ENCODE assay signal across 8 cellular contexts in the genomic region with DNA sequence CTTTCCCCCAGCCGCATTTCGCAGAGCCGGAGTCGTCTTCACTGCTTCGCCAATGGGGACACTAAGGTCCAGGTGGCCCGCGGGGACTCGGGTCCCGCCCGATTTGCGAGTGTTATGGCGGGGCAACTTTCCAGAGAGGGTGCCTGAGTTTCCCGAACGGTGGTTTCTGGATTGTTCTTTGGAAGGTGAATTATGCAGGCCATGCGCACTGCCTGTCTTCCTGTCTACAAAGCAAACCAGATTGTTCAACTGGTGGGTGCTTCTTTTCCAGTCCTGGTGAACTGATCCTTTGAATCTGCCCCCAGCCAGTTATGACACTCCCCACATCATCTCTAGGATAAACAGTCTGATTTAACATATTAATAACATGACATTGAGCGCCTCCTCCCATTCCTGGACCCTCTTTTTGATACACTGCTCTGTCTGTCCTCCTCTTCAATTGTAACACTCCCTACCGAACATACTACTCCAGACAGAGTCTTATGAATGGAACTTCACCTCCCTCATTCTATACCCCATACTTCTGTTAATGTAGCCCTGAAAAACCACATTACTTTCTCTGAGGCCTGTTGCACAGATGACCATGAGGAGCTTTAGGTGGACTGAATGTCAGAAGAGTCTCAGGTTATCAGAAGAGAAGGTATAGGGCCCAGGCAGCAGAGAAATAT.
A peak's percentile ranks its signal among the peaks of the same experiment; 100 is the strongest.
DNase-seq lines count a peak whose midpoint lies in the region; ATAC-seq and TF ChIP-seq lines count a peak whose summit lies in the region.

No MANE protein-coding gene starts in this region.

- no peak for TF ChIP-seq CTCF in RWPE2 (IDR thresholded peaks at IDR 0.05; ENCODE audit: poor library complexity, severe bottlenecking)
- TF ChIP-seq CTCF in epithelial cell of proximal tubule (conservative IDR thresholded peaks at IDR 0.05; ENCODE audit: low read depth, low read length): no peak
- TF ChIP-seq CTCF in GM13976 (IDR thresholded peaks at IDR 0.05; ENCODE audit: borderline replicate concordance, control extremely low read depth, extremely low read depth, insufficient read depth, missing control alignments): no peak

- POLR2A ChIA-PET in activated CD4-positive, alpha-beta T cell treated with anti-CD3 and anti-CD28 coated beads for 36 hours (lab: Charles Lee): no interaction called here

- H3K36me3 Mint-ChIP-seq in activated CD4-positive, alpha-beta T cell treated with anti-CD3 and anti-CD28 coated beads for 36 hours (ENCODE audit: low read depth): peaks cover 1% of the 10 kb centered on the region

- no peaks in the 10 kb centered on the region for H3K9me3 ChIP-seq in RWPE2 (ENCODE audit: severe bottlenecking)

- no peaks in the 10 kb centered on the region for H3K9me3 Mint-ChIP-seq in activated CD4-positive, alpha-beta T cell treated with anti-CD3 and anti-CD28 coated beads for 36 hours (ENCODE audit: low read depth)

- no peaks in the 10 kb centered on the region for H3K4me1 ChIP-seq in RWPE2 (ENCODE audit: insufficient read depth, poor library complexity, severe bottlenecking)

- no peaks in the 10 kb centered on the region for H3K27me3 Mint-ChIP-seq in activated CD4-positive, alpha-beta T cell treated with anti-CD3 and anti-CD28 coated beads for 36 hours

- in situ Hi-C loops in GM13976 (cut with MboI; ENCODE audit: low sequenced_read_pairs, unreplicated experiment): loop anchor here (10.0 kb wide), 1 partner anchor 294 kb away; no protein-coding TSS in a partner anchor

- DNase-seq in activated CD4-positive, alpha-beta T cell treated with anti-CD3 and anti-CD28 coated beads for 36 hours: no peak
- DNase-seq in activated CD4-positive, alpha-beta T cell treated with anti-CD3 and anti-CD28 coated beads for 1 hour: no peak
- no peak for DNase-seq in RWPE2 (ENCODE audit: low spot score)
- DNase-seq in epithelial cell of proximal tubule (ENCODE audit: low read depth): no peak
- peak; percentile 39 for DNase-seq in pons (ENCODE audit: low spot score)
- no peak for DNase-seq in medulla oblongata (ENCODE audit: extremely low spot score)
- DNase-seq in HPDE6-E6E7 (ENCODE audit: extremely low spot score): no peak
- no peak for DNase-seq in GM13976 (ENCODE audit: low spot score)

- H3K4me1 Mint-ChIP-seq in activated CD4-positive, alpha-beta T cell treated with anti-CD3 and anti-CD28 coated beads for 36 hours: peaks cover 19% of the 10 kb centered on the region

- H3K4me3 ChIP-seq in RWPE2 (ENCODE audit: severe bottlenecking) (peak overlapping the region; percentile 83), epithelial cell of proximal tubule (ENCODE audit: low read depth, low read length) (peak overlapping the region; percentile 93)

- no peak for ATAC-seq in activated CD4-positive, alpha-beta T cell treated with anti-CD3 and anti-CD28 coated beads for 36 hours
- ATAC-seq in RWPE2 (ENCODE audit: low read depth): peak; percentile 1; the same call in 1 of the 3 replicates

- peak overlapping the region; percentile 77 for H3K27ac Mint-ChIP-seq in activated CD4-positive, alpha-beta T cell treated with anti-CD3 and anti-CD28 coated beads for 36 hours

- peak overlapping the region; percentile 65 for H3K27ac ChIP-seq in RWPE2 (ENCODE audit: poor library complexity, severe bottlenecking)

- no peaks in the 10 kb centered on the region for H3K36me3 ChIP-seq in RWPE2 (ENCODE audit: low read depth)

- CTCF ChIA-PET in activated CD4-positive, alpha-beta T cell treated with anti-CD3 and anti-CD28 coated beads for 36 hours (lab: Charles Lee): interaction anchor here (0.8 kb wide), 1 partner anchor 41 kb away, joined by 4 read pairs; no protein-coding TSS in a partner anchor

- peak overlapping the region; percentile 88 for H3K4me3 Mint-ChIP-seq in activated CD4-positive, alpha-beta T cell treated with anti-CD3 and anti-CD28 coated beads for 36 hours

- intact Hi-C loops in activated CD4-positive, alpha-beta T cell treated with anti-CD3 and anti-CD28 coated beads for 36 hours (cut with DNase I, micrococcal nuclease): loop anchor here in 1 of 2 experiments (1.0 to 10.0 kb wide), 5 partner anchors 9 to 456 kb away; a partner anchor contains a TSS

- no peaks in the 10 kb centered on the region for H3K27me3 ChIP-seq in RWPE2 (ENCODE audit: insufficient read depth, poor library complexity, severe bottlenecking)
